Comparison of ENCODE assay signal across 8 cellular contexts in genomic region chr12:125185740-125186470, GRCh38. TPM values are rescaled to one million over a fixed set of nuclear protein-coding genes. Genes with fewer than 3 reads are reported as not detected.
DNase-seq lines count a peak whose midpoint lies in the region; ATAC-seq, FAIRE-seq and TF ChIP-seq lines count a peak whose summit lies in the region.

Gene TMEM132B (plus strand): TSS chr12:125186386.

- POLR2A ChIA-PET in BJ (lab: Charles Lee): no interaction called here

- FAIRE-seq in GM19239 (lab: Jason Lieb, UNC) (no peak), bronchial epithelial cell (lab: Jason Lieb, UNC) (no peak)

- H3K27me3 ChIP-seq in BJ (ENCODE audit: control insufficient read depth, insufficient read depth, low read length): peaks cover 20% of the 10 kb centered on the region
- peaks cover 38% of the 10 kb centered on the region for H3K27me3 ChIP-seq in bronchial epithelial cell (ENCODE audit: control insufficient read depth, insufficient read depth, low read length)

- DNase-seq in BJ (ENCODE audit: low read depth) (no peak), GM19239 (ENCODE audit: insufficient read length, low spot score) (peak; percentile 54), SK-N-DZ (ENCODE audit: low spot score) (peak; percentile 84), bronchial epithelial cell (ENCODE audit: low read depth) (peak; percentile 33), islet precursor cell (peak; percentile 97)
- DNase-seq in Jurkat, Clone E6-1 (ENCODE audit: low read depth, low spot score): peak; percentile 64
- DNase-seq in stimulated activated CD4-positive, alpha-beta T cell treated with anti-CD3 and anti-CD28 coated beads, Interleukin-1b, Interleukin-23, amount 100 ng/mL, for 48 hours: peak; percentile 37

- TF ChIP-seq CTCF in BJ (IDR thresholded peaks at IDR 0.05; ENCODE audit: insufficient read depth, low read depth, low read length): no peak
- peak; percentile 9 for TF ChIP-seq CTCF in bronchial epithelial cell (IDR thresholded peaks at IDR 0.05; ENCODE audit: insufficient read depth, low read length, severe bottlenecking)

- peak within 1 kb of the TSS; percentile 37 for H3K4me3 ChIP-seq in BJ (ENCODE audit: low read depth, low read length)
- H3K4me3 ChIP-seq in Jurkat, Clone E6-1 (ENCODE audit: low read length): 0 out of 2 replicates have a peak within 1 kb of the TSS, but pooled peaks have one; percentile 3
- H3K4me3 ChIP-seq in bronchial epithelial cell (ENCODE audit: low read depth, low read length): peak within 1 kb of the TSS; percentile 17

- no peak for ATAC-seq in HG03460 (IDR thresholded peaks at IDR 0.05; ENCODE audit: unreplicated experiment)

- CTCF ChIA-PET in BJ (lab: Yijun Ruan, JAX): interaction anchor here (0.6 to 1.1 kb wide), 5 partner anchors 23 to 1924 kb away, joined by 3 to 4 read pairs (median 3); no protein-coding TSS in a partner anchor

- H3K36me3 ChIP-seq in BJ (ENCODE audit: control insufficient read depth, insufficient read depth, low read length) (no peaks in the 10 kb centered on the region), bronchial epithelial cell (ENCODE audit: control insufficient read depth, insufficient read depth, low read length) (no peaks in the 10 kb centered on the region)

RNA-seq across cellular contexts. Expression of gene TMEM132B, which starts in this region (rescaled TPM):
- polyA plus RNA-seq in BJ (2011; rRNA removed): 2.8 and 3.9 TPM in 2 replicates
- 3.0 and 4.2 TPM in 2 replicates for polyA minus RNA-seq in BJ (2011; rRNA and poly(A)+ RNA removed)
- polyA plus RNA-seq in Jurkat, Clone E6-1 (2012; ENCODE audit: insufficient read depth, insufficient read length): not detected
- not detected in 2 replicates for polyA plus RNA-seq in SK-N-DZ (2014; cell fraction: cytosol; rRNA removed)
- 0.09 TPM in 1 of 2 replicates, not detected in the other for polyA plus RNA-seq in SK-N-DZ (2014; cell fraction: nucleus; rRNA removed)
- total RNA-seq in bronchial epithelial cell: 0.53 and 0.77 TPM in 2 replicates

Comparison
In these comparisons a context has a peak if more than half of its experiments do, and no peak if none do; other contexts are left out.
1. Peak in DNase-seq and H3K4me3 ChIP-seq in bronchial epithelial cell; RNA of the gene not detected or under 1 TPM.